In the genomic region with DNA sequence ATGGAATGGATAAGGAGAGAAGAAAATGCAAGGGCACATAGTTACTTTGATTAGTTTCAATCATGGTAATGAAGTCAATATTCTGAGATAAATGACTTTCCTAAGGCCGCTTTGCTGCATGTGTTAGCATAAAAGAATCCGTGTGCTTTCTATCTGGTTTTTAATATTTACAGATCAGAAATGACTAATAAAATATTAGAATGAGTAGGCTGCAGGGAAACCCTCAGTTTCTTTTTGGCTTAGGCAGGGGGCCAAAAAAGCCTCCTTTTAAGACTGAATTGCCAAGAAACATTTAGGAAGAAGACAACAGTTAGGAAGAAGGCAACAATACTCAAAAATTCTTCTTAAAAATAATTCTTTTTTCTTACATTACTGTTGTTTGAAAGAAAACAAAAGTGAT, we compare ENCODE assay signal across 24 cellular contexts.
"Had no signal": no experiment of that assay in that cellular context is flagged by ENCODE, and none has a peak within 500 bp of the region (broad histone marks: within the 10 kb centered on the region; RNA-seq: fewer than 3 reads in every experiment).

No MANE protein-coding gene starts in this region.

- H3K4me3 ChIP-seq: esophagus squamous epithelium, gastroesophageal sphincter, mucosa of descending colon, psoas muscle, right lobe of liver, spleen, testis, tibial nerve, upper lobe of right lung had no signal

- H3K4me1 ChIP-seq: esophagus squamous epithelium, gastroesophageal sphincter, psoas muscle, right lobe of liver, testis, tibial nerve, upper lobe of right lung had no signal

- H3K36me3 ChIP-seq: esophagus squamous epithelium, gastroesophageal sphincter, neutrophil, right lobe of liver, spleen, upper lobe of right lung had no signal

- H3K9me3 ChIP-seq: esophagus squamous epithelium, gastroesophageal sphincter, mucosa of descending colon, neutrophil, psoas muscle, right lobe of liver, spleen, testis, tibial nerve, upper lobe of right lung had no signal

- ATAC-seq: effector memory CD8-positive, alpha-beta T cell; gastroesophageal sphincter; left lobe of liver; mucosa of descending colon; naive thymus-derived CD8-positive, alpha-beta T cell; psoas muscle; right lobe of liver; stimulated activated naive B cell treated with anti-CD40 and anti-IgM and Interleukin-4, amounts not matched to agents 10 μg/mL and 1 μg/mL and 100 μg/mL, for 72 hours; stimulated activated naive CD8-positive, alpha-beta T cell treated with anti-CD3 and anti-CD28 coated beads, Interleukin-15, amount 100 ng/mL, for 72 hours; upper lobe of right lung had no signal

- H3K27ac ChIP-seq: epithelial cell of prostate, esophagus squamous epithelium, gastroesophageal sphincter, neutrophil, psoas muscle, right lobe of liver, spleen, testis, tibial nerve, upper lobe of right lung had no signal

- H3K27me3 ChIP-seq: esophagus squamous epithelium, gastroesophageal sphincter, neutrophil, right lobe of liver, spleen, testis, tibial nerve, upper lobe of right lung had no signal

- DNase-seq: effector memory CD8-positive, alpha-beta T cell; esophagus squamous epithelium; foreskin fibroblast; glutamatergic neuron; islet precursor cell; mammary epithelial cell; mucosa of descending colon; naive thymus-derived CD8-positive, alpha-beta T cell; psoas muscle; retina; right lobe of liver; spleen; stimulated activated CD4-positive, alpha-beta T cell treated with anti-CD3 and anti-CD28 coated beads, Interleukin-15, amount 100 ng/mL, for 24 hours; stimulated activated CD4-positive, alpha-beta T cell treated with anti-CD3 and anti-CD28 coated beads, Interleukin-1b, Interleukin-23, amount 100 ng/mL, for 48 hours; stimulated activated CD4-positive, alpha-beta T cell treated with anti-CD3 and anti-CD28 coated beads, Interleukin-4, amount 100 ng/mL, for 4 hours; stimulated activated naive B cell treated with anti-CD40 and anti-IgM and Interleukin-4, amounts not matched to agents 10 μg/mL and 1 μg/mL and 100 μg/mL, for 72 hours; stimulated activated naive CD8-positive, alpha-beta T cell treated with anti-CD3 and anti-CD28 coated beads, Interleukin-15, amount 100 ng/mL, for 72 hours; testis; upper lobe of right lung had no signal
